25 cellular contexts compared by ENCODE assay signal in genomic region chr2:235900631-235901030, GRCh38.
A peak's percentile ranks its signal among the peaks of the same experiment; 100 is the strongest.
DNase-seq lines count a peak whose midpoint lies in the region; ATAC-seq and TF ChIP-seq lines count a peak whose summit lies in the region.
"Had no signal": no experiment of that assay in that cellular context is flagged by ENCODE, and none has a peak within 500 bp of the region (broad histone marks: within the 10 kb centered on the region; RNA-seq: fewer than 3 reads in every experiment).

No MANE protein-coding gene starts in this region.

- H3K18ac ChIP-seq in trophoblast cell (ENCODE audit: low read length): no peak overlapping the region

- H3K4me1 ChIP-seq in foreskin keratinocyte (no peaks in the 10 kb centered on the region), trophoblast cell (ENCODE audit: control insufficient read depth in 1 of 2, insufficient read depth in 2 of 2, low read length in 2 of 2) (peaks cover 0 to 2% of the 10 kb centered on the region in 2 experiments)
- H3K4me1 ChIP-seq: breast epithelium, Caco-2, heart left ventricle, upper lobe of right lung had no signal

- no peak overlapping the region for H2BK12ac ChIP-seq in trophoblast cell (ENCODE audit: low read length)

- no peak overlapping the region for H3K4ac ChIP-seq in trophoblast cell (ENCODE audit: low read depth, low read length)

- H4K12ac ChIP-seq in trophoblast cell (ENCODE audit: low read depth, low read length): no peak overlapping the region

- no peak overlapping the region for H4K8ac ChIP-seq in trophoblast cell (ENCODE audit: low read depth, low read length)

- no peak overlapping the region for H3K23ac ChIP-seq in trophoblast cell (ENCODE audit: low read length)

- no peak overlapping the region for H3K4me3 ChIP-seq in trophoblast cell (ENCODE audit: low read depth, low read length)
- H3K4me3 ChIP-seq: breast epithelium, heart left ventricle, ovary, upper lobe of right lung had no signal

- no CpG with 5 or more reads among the region's 1 CpG for WGBS in trophoblast cell (ENCODE audit: extremely low coverage, insufficient coverage, insufficient read length)

- no peak for TF ChIP-seq POLR2A in erythroblast (IDR thresholded peaks at IDR 0.05; ENCODE audit: low read length)

- H3K36me3 ChIP-seq in trophoblast cell (ENCODE audit: control insufficient read depth in 1 of 2, insufficient read depth in 2 of 2, low read length in 2 of 2): no peaks in the 10 kb centered on the region
- H3K36me3 ChIP-seq: breast epithelium, ovary, upper lobe of right lung had no signal

- no peaks in the 10 kb centered on the region for H3K9me3 ChIP-seq in trophoblast cell (ENCODE audit: insufficient read depth, low read depth, low read length)
- H3K9me3 ChIP-seq: breast epithelium, Caco-2, ovary, upper lobe of right lung had no signal

- peak; percentile 2 for DNase-seq in HT-29 (ENCODE audit: low spot score)
- DNase-seq in RWPE1 (ENCODE audit: low spot score): peak; percentile 30
- DNase-seq in foreskin keratinocyte: peak; percentile 24 to 52
- DNase-seq in trophoblast cell: peak; percentile 85 to 90
- no peak for DNase-seq in HEK293T (ENCODE audit: extremely low spot score)
- no peak for DNase-seq in erythroblast (lab: John Stamatoyannopoulos, UW)
- DNase-seq in inferior parietal cortex (ENCODE audit: extremely low spot score): no peak
- DNase-seq: activated B cell treated with CpG ODN at 0.5 μM for 24 hours; activated CD4-positive, alpha-beta T cell treated with anti-CD3 and anti-CD28 coated beads, Interleukin-2, amount 10 ng/mL, durations not matched to agents 7 days and 5 days; activated effector memory CD4-positive, alpha-beta T cell treated with Interleukin-2 at 50 U/mL for 16 hours; Caco-2; effector CD4-positive, alpha-beta T cell; heart left ventricle; KBM-7; NCI-H2029 treated with DMSO at 0.1 percent for 48 hours; NCI-H774; ovary; RPMI8226; stimulated activated naive B cell treated with anti-CD40 and anti-IgM and Interleukin-4, amounts not matched to agents 10 μg/mL and 1 μg/mL and 100 μg/mL, for 72 hours; substantia nigra; T-helper 1 cell; upper lobe of right lung had no signal

- H3K27ac ChIP-seq in RWPE1 (no peak overlapping the region), foreskin keratinocyte (no peak overlapping the region), trophoblast cell (ENCODE audit: low read depth, low read length) (no peak overlapping the region)
- H3K27ac ChIP-seq: breast epithelium, epithelial cell of prostate, heart left ventricle, ovary, upper lobe of right lung had no signal

- H3K79me2 ChIP-seq in trophoblast cell (ENCODE audit: control insufficient read depth, insufficient read depth, low read length, poor library complexity): no peaks in the 10 kb centered on the region

- POLR2A ChIA-PET in RWPE1 (lab: Yijun Ruan, JAX; ENCODE audit: low non-redundant PET) (no interaction called here), HEK293T (lab: Yijun Ruan, JAX) (no interaction called here)

- no peak overlapping the region for H2BK5ac ChIP-seq in trophoblast cell (ENCODE audit: low read depth, low read length, poor library complexity)

- no peak overlapping the region for H3K14ac ChIP-seq in trophoblast cell (ENCODE audit: low read length)

- no peak overlapping the region for H3K9ac ChIP-seq in trophoblast cell (ENCODE audit: low read length)

- H2AK5ac ChIP-seq in trophoblast cell (ENCODE audit: low read length): no peak overlapping the region

- H3K27me3 ChIP-seq in foreskin keratinocyte (no peaks in the 10 kb centered on the region), trophoblast cell (ENCODE audit: insufficient read depth, low read length) (no peaks in the 10 kb centered on the region)
- H3K27me3 ChIP-seq: breast epithelium, heart left ventricle, ovary, upper lobe of right lung had no signal

- no peak overlapping the region for H3K4me2 ChIP-seq in trophoblast cell (ENCODE audit: low read length)

- H2BK120ac ChIP-seq in trophoblast cell (ENCODE audit: insufficient read depth, low read length, poor library complexity): no peak overlapping the region

- CTCF ChIA-PET in RWPE1 (lab: Yijun Ruan, JAX): no interaction called here
- CTCF ChIA-PET in HEK293T (lab: Yijun Ruan, JAX): interaction anchor here (0.6 kb wide), 1 partner anchor 730 kb away, joined by 3 read pairs; no protein-coding TSS in a partner anchor

- peak; percentile 41 for ATAC-seq in foreskin keratinocyte
- ATAC-seq: activated naive CD4-positive, alpha-beta T cell treated with anti-CD3 and anti-CD28 coated beads, Interleukin-2, amount 50 U/mL, for 72 hours; heart left ventricle; stimulated activated naive B cell treated with anti-CD40 and anti-IgM and Interleukin-4, amounts not matched to agents 10 μg/mL and 1 μg/mL and 100 μg/mL, for 72 hours; upper lobe of right lung had no signal

- no peaks in the 10 kb centered on the region for H3K79me1 ChIP-seq in trophoblast cell (ENCODE audit: low read length)

- no peak for TF ChIP-seq CTCF in RWPE1 (conservative IDR thresholded peaks at IDR 0.05; ENCODE audit: low read depth)
- no peak for TF ChIP-seq CTCF in foreskin keratinocyte (conservative IDR thresholded peaks at IDR 0.05)

- H2AFZ ChIP-seq in trophoblast cell (ENCODE audit: insufficient read depth, low read length, poor library complexity): no peak overlapping the region

- no peak overlapping the region for H4K91ac ChIP-seq in trophoblast cell (ENCODE audit: low read depth, low read length)

TF ChIP-seq in HEK293T, 16 proteins besides CTCF, POLR2A, EP300 and RAD21:
- no peak for TF ChIP-seq LEF1 (IDR thresholded peaks at IDR 0.05; ENCODE audit: borderline replicate concordance)
- TF ChIP-seq NFRKB (IDR thresholded peaks at IDR 0.05): no peak
- TF ChIP-seq FOXK2 (IDR thresholded peaks at IDR 0.05): no peak
- TF ChIP-seq FOXM1 (IDR thresholded peaks at IDR 0.05; ENCODE audit: borderline replicate concordance): no peak
- no peak for TF ChIP-seq HDGF (IDR thresholded peaks at IDR 0.05; ENCODE audit: borderline replicate concordance)
- no peak for TF ChIP-seq TARDBP (IDR thresholded peaks at IDR 0.05)
- TF ChIP-seq SUZ12 (IDR thresholded peaks at IDR 0.05): no peak

Comparison
In these comparisons a context has a peak if more than half of its experiments do, and no peak if none do; other contexts are left out.
1. DNase-seq: peak in HT-29 (single experiment), RWPE1 (single experiment), foreskin keratinocyte (2 of 2) and trophoblast cell (2 of 2); none in HEK293T (single experiment), erythroblast (0 of 2) and inferior parietal cortex (single experiment).